Comparison of ENCODE assay signal across 8 cellular contexts in genomic region chr4:80073362-80074008, GRCh38. TPM values are rescaled to one million over a fixed set of nuclear protein-coding genes. Genes with fewer than 3 reads are reported as not detected.
DNase-seq lines count a peak whose midpoint lies in the region; ATAC-seq and TF ChIP-seq lines count a peak whose summit lies in the region.

No MANE protein-coding gene starts in this region.

- H3K4me3 ChIP-seq in Karpas-422 (ENCODE audit: low read length) (no peak overlapping the region), kidney epithelial cell (ENCODE audit: low read depth, low read length) (peak overlapping the region; percentile 98), thyroid gland (replicated peaks in 1 of 3) (peak overlapping the region in 1 of 3 donors; percentile 81)

- H3K9me3 ChIP-seq in Karpas-422 (ENCODE audit: low read length), result no peaks in the 10 kb centered on the region
- no peaks in the 10 kb centered on the region for H3K9me3 ChIP-seq in thyroid gland

- TF ChIP-seq CTCF in kidney epithelial cell (IDR thresholded peaks at IDR 0.05; ENCODE audit: insufficient read depth, low read length, poor library complexity, severe bottlenecking) (no peak), thyroid gland (IDR thresholded peaks at IDR 0.05) (no peak)

- H3K9me2 ChIP-seq in Karpas-422 (replicated peaks; ENCODE audit: insufficient read depth, low read length), result no peaks in the 10 kb centered on the region

- no peaks in the 10 kb centered on the region for H3K9me3 Mint-ChIP-seq in activated naive CD8-positive, alpha-beta T cell treated with anti-CD3 and anti-CD28 coated beads, Interleukin-2, amount 50 U/mL, for 24 hours

- TF ChIP-seq POLR2A in GM10847 (IDR thresholded peaks at IDR 0.05; ENCODE audit: extremely low read depth, insufficient read length) (peak; percentile 15), thyroid gland (IDR thresholded peaks at IDR 0.05) (no peak)

- H3K27ac ChIP-seq in Karpas-422 (ENCODE audit: low read length) (no peak overlapping the region), thyroid gland (peak overlapping the region in 2 of 3 donors; percentile 83)

- WGBS in thyroid gland, 2 donors, result 43 to 49% methylated on average over 6 of the region's 6 CpGs

- H3K79me2 ChIP-seq in Karpas-422 (ENCODE audit: low read length), result no peaks in the 10 kb centered on the region

- intact Hi-C loops in thyroid gland (cut with DNase I), result no loop called here

- no peak overlapping the region for H3K9ac ChIP-seq in Karpas-422 (ENCODE audit: low read length)

- peaks cover 12% of the 10 kb centered on the region for H3K36me3 Mint-ChIP-seq in activated naive CD8-positive, alpha-beta T cell treated with anti-CD3 and anti-CD28 coated beads, Interleukin-2, amount 50 U/mL, for 24 hours (ENCODE audit: low read depth)

- H3K27me3 ChIP-seq in Karpas-422 (ENCODE audit: low read length) (no peaks in the 10 kb centered on the region), kidney epithelial cell (ENCODE audit: control insufficient read depth, insufficient read depth, low read length) (no peaks in the 10 kb centered on the region), thyroid gland (no peaks in the 10 kb centered on the region)

- peak overlapping the region; percentile 51 for H3K4me2 ChIP-seq in Karpas-422 (ENCODE audit: low read depth, low read length, poor library complexity, severe bottlenecking)

- peaks cover 4% of the 10 kb centered on the region for H3K27me3 Mint-ChIP-seq in activated naive CD8-positive, alpha-beta T cell treated with anti-CD3 and anti-CD28 coated beads, Interleukin-2, amount 50 U/mL, for 24 hours

- H3K27ac Mint-ChIP-seq in activated naive CD8-positive, alpha-beta T cell treated with anti-CD3 and anti-CD28 coated beads, Interleukin-2, amount 50 U/mL, for 24 hours, result peak overlapping the region; percentile 86

- no peaks in the 10 kb centered on the region for H3K36me3 ChIP-seq in Karpas-422 (ENCODE audit: insufficient read depth, low read length)
- no peaks in the 10 kb centered on the region for H3K36me3 ChIP-seq in kidney epithelial cell (ENCODE audit: control insufficient read depth, insufficient read depth, low read length)
- no peaks in the 10 kb centered on the region for H3K36me3 ChIP-seq in thyroid gland

- H3K4me1 ChIP-seq in Karpas-422 (ENCODE audit: low read length), result peaks cover 8% of the 10 kb centered on the region; the same call in 1 of the 2 replicates
- H3K4me1 ChIP-seq in thyroid gland, result peaks cover 0 to 6% of the 10 kb centered on the region in 2 donors

- peak; percentile 58 for ATAC-seq in GM21717 (IDR thresholded peaks at IDR 0.05; ENCODE audit: unreplicated experiment)
- ATAC-seq in activated naive CD8-positive, alpha-beta T cell treated with anti-CD3 and anti-CD28 coated beads, Interleukin-2, amount 50 U/mL, for 24 hours, result no peak

- peak overlapping the region; percentile 89 for H3K4me3 Mint-ChIP-seq in activated naive CD8-positive, alpha-beta T cell treated with anti-CD3 and anti-CD28 coated beads, Interleukin-2, amount 50 U/mL, for 24 hours

- no peak overlapping the region for H2AFZ ChIP-seq in Karpas-422 (ENCODE audit: low read length)

- no peak for DNase-seq in Karpas-422
- no peak for DNase-seq in activated naive CD8-positive, alpha-beta T cell treated with anti-CD3 and anti-CD28 coated beads, Interleukin-2, amount 50 U/mL, for 24 hours
- DNase-seq in kidney epithelial cell (ENCODE audit: low read depth), result no peak
- no peak for DNase-seq in thyroid gland
- no peak for DNase-seq in NCI-H1048 (lab: John Stamatoyannopoulos, UW)
- DNase-seq in anterior cingulate cortex (lab: John Stamatoyannopoulos, UW), result no peak

- peaks cover 84% of the 10 kb centered on the region for H3K4me1 Mint-ChIP-seq in activated naive CD8-positive, alpha-beta T cell treated with anti-CD3 and anti-CD28 coated beads, Interleukin-2, amount 50 U/mL, for 24 hours

- H4K20me1 ChIP-seq in Karpas-422 (ENCODE audit: insufficient read depth, low read depth, low read length), result no peaks in the 10 kb centered on the region

RNA-seq across cellular contexts. Expression of gene ANTXR2, which starts 0.5 kb away (rescaled TPM):
- total RNA-seq in Karpas-422 (2014; rRNA removed; shearing (Covaris generic); ENCODE audit: low replicate concordance), result not detected in 2 replicates
- 32.2 and 32.7 TPM in 2 replicates for total RNA-seq in kidney epithelial cell
- total RNA-seq in thyroid gland, result 10 to 100 TPM; 21.2 to 46.1 (median 24.3) TPM

Comparison
In these comparisons a context has a peak if more than half of its experiments do, and no peak if none do; other contexts are left out.
1. RNA of gene ANTXR2, which starts 0.5 kb away (total RNA-seq): 32.2 to 32.7 TPM in kidney epithelial cell and 21.2 to 46.1 TPM in thyroid gland; not detected in Karpas-422; every median in the first group is over 10 times any median in the second.